ENCODE assay signal across 31 cellular contexts in genomic region chr1:38126970-38127369, GRCh38.
"Had no signal": no experiment of that assay in that cellular context is flagged by ENCODE, and none has a peak within 500 bp of the region (broad histone marks: within the 10 kb centered on the region; RNA-seq: fewer than 3 reads in every experiment).

No MANE protein-coding gene starts in this region.

- H3K4me1 Mint-ChIP-seq: activated CD4-positive, alpha-beta T cell treated with anti-CD3 and anti-CD28 coated beads, Interleukin-2, amount 10 ng/mL, durations not matched to agents 7 days and 5 days; activated naive CD4-positive, alpha-beta T cell treated with anti-CD3 and anti-CD28 coated beads, Interleukin-2, amount 50 U/mL, for 24 hours; activated naive CD8-positive, alpha-beta T cell treated with anti-CD3 and anti-CD28 coated beads, Interleukin-2, amount 10 ng/mL, durations not matched to agents 7 days and 5 days had no signal

- H3K4me3 Mint-ChIP-seq: activated CD4-positive, alpha-beta T cell treated with anti-CD3 and anti-CD28 coated beads for 36 hours; activated CD4-positive, alpha-beta T cell treated with anti-CD3 and anti-CD28 coated beads, Interleukin-2, amount 10 ng/mL, durations not matched to agents 7 days and 5 days; activated CD8-positive, alpha-beta T cell treated with anti-CD3 and anti-CD28 coated beads, Interleukin-2, amount 10 ng/mL, durations not matched to agents 7 days and 5 days; activated naive CD4-positive, alpha-beta T cell treated with anti-CD3 and anti-CD28 coated beads, Interleukin-2, amount 50 U/mL, for 24 hours; activated naive CD8-positive, alpha-beta T cell treated with anti-CD3 and anti-CD28 coated beads, Interleukin-2, amount 10 ng/mL, durations not matched to agents 7 days and 5 days; activated T-cell treated with anti-CD3 and anti-CD28 coated beads, Interleukin-2, amount 50 U/mL, for 24 hours; T-helper 1 cell treated with Interleukin-12 subunit alpha and Interleukin-12 subunit beta and Interleukin-4 antibody, amounts not matched to agents 30 μg/mL and 1 μg/mL, for 36 hours; T-helper 2 cell treated with Interferon-gamma antibody and Interleukin-4, amounts not matched to agents 5 μg/mL and 100 μg/mL, for 36 hours; WTC11 had no signal

- H3K9me3 Mint-ChIP-seq: activated CD4-positive, alpha-beta T cell treated with anti-CD3 and anti-CD28 coated beads, Interleukin-2, amount 10 ng/mL, durations not matched to agents 7 days and 5 days; activated naive CD4-positive, alpha-beta T cell treated with anti-CD3 and anti-CD28 coated beads, Interleukin-2, amount 50 U/mL, for 24 hours; activated naive CD8-positive, alpha-beta T cell treated with anti-CD3 and anti-CD28 coated beads, Interleukin-2, amount 10 ng/mL, durations not matched to agents 7 days and 5 days; activated T-cell treated with anti-CD3 and anti-CD28 coated beads, Interleukin-2, amount 50 U/mL, for 24 hours; activated T-helper 2 cell treated with anti-CD3 and anti-CD28 coated beads, Interferon-gamma antibody, Interleukin-2, Interleukin-4, amounts not matched to agents 10 μg/mL and 5 μg/mL and 100 μg/mL, durations not matched to agents 14 hours and 24 hours and 36 hours; T-helper 1 cell treated with Interleukin-12 subunit alpha and Interleukin-12 subunit beta and Interleukin-4 antibody, amounts not matched to agents 30 μg/mL and 1 μg/mL, for 36 hours; T-helper 2 cell treated with Interferon-gamma antibody and Interleukin-4, amounts not matched to agents 5 μg/mL and 100 μg/mL, for 36 hours; WTC11 had no signal

- H3K36me3 ChIP-seq: ascending aorta, SJSA1 had no signal

- H3K4me1 ChIP-seq: ascending aorta had no signal

- H3K36me3 Mint-ChIP-seq: activated naive CD4-positive, alpha-beta T cell treated with anti-CD3 and anti-CD28 coated beads, Interleukin-2, amount 50 U/mL, for 24 hours; activated naive CD8-positive, alpha-beta T cell treated with anti-CD3 and anti-CD28 coated beads, Interleukin-2, amount 10 ng/mL, durations not matched to agents 7 days and 5 days; WTC11 had no signal

- DNase-seq: activated CD4-positive, alpha-beta T cell treated with anti-CD3 and anti-CD28 coated beads for 36 hours; activated CD4-positive, alpha-beta T cell treated with anti-CD3 and anti-CD28 coated beads, Interleukin-2, amount 10 ng/mL, durations not matched to agents 7 days and 5 days; activated CD4-positive, alpha-beta T cell treated with anti-CD3 and anti-CD28 coated beads, Interleukin-2, amount 50 U/mL, for 48 hours; activated CD8-positive, alpha-beta T cell treated with anti-CD3 and anti-CD28 coated beads, Interleukin-2, amount 10 ng/mL, durations not matched to agents 7 days and 5 days; activated gamma-delta T cell; activated naive CD4-positive, alpha-beta T cell treated with Interleukin-2 at 50 U/mL for 16 hours; activated naive CD8-positive, alpha-beta T cell treated with anti-CD3 and anti-CD28 coated beads, Interleukin-2, amount 10 ng/mL, durations not matched to agents 7 days and 5 days; activated T-cell treated with anti-CD3 and anti-CD28 coated beads, Interleukin-2, amount 50 U/mL, for 24 hours; amygdala; MM.1S; MV-4-11; NCI-H1092; NCI-H1436 treated with DMSO at 0.1 percent for 48 hours; NCI-H1694 treated with DMSO at 0.1 percent for 48 hours; NCI-H2029; NCI-H2171 treated with DMSO at 0.1 percent for 48 hours; NCI-H2227 treated with DMSO at 0.1 percent for 48 hours; NCI-H446; NCI-H510A treated with DMSO at 0.1 percent for 48 hours; NCI-H526 treated with DMSO at 0.1 percent for 48 hours; NCI-H774; SHP77; SK-N-SH had no signal

- H3K9me3 ChIP-seq: ascending aorta, SJSA1, SK-N-SH had no signal

- H3K9me2 ChIP-seq: SK-N-SH had no signal

- H3K4me3 ChIP-seq: ascending aorta, SJSA1 had no signal

- H3K27me3 ChIP-seq: ascending aorta, SJSA1 had no signal

- H3K27ac Mint-ChIP-seq: activated CD4-positive, alpha-beta T cell treated with anti-CD3 and anti-CD28 coated beads for 36 hours; activated CD4-positive, alpha-beta T cell treated with anti-CD3 and anti-CD28 coated beads, Interleukin-2, amount 10 ng/mL, durations not matched to agents 7 days and 5 days; activated CD8-positive, alpha-beta T cell treated with anti-CD3 and anti-CD28 coated beads, Interleukin-2, amount 10 ng/mL, durations not matched to agents 7 days and 5 days; activated naive CD4-positive, alpha-beta T cell treated with anti-CD3 and anti-CD28 coated beads, Interleukin-2, amount 50 U/mL, for 24 hours; activated naive CD8-positive, alpha-beta T cell treated with anti-CD3 and anti-CD28 coated beads, Interleukin-2, amount 10 ng/mL, durations not matched to agents 7 days and 5 days; activated T-cell treated with anti-CD3 and anti-CD28 coated beads, Interleukin-2, amount 50 U/mL, for 24 hours; activated T-helper 2 cell treated with anti-CD3 and anti-CD28 coated beads, Interferon-gamma antibody, Interleukin-2, Interleukin-4, amounts not matched to agents 10 μg/mL and 5 μg/mL and 100 μg/mL, durations not matched to agents 14 hours and 24 hours and 36 hours; T-helper 1 cell treated with Interleukin-12 subunit alpha and Interleukin-12 subunit beta and Interleukin-4 antibody, amounts not matched to agents 30 μg/mL and 1 μg/mL, for 36 hours; T-helper 2 cell treated with Interferon-gamma antibody and Interleukin-4, amounts not matched to agents 5 μg/mL and 100 μg/mL, for 36 hours; WTC11 had no signal

- H3K27ac ChIP-seq: ascending aorta, KMS-11, SJSA1 had no signal

- H3K9ac ChIP-seq: KMS-11, SK-N-SH had no signal

- H3K4me2 ChIP-seq: KMS-11, SK-N-SH had no signal
